ENCODE assay signal across 26 cellular contexts in the genomic region with DNA sequence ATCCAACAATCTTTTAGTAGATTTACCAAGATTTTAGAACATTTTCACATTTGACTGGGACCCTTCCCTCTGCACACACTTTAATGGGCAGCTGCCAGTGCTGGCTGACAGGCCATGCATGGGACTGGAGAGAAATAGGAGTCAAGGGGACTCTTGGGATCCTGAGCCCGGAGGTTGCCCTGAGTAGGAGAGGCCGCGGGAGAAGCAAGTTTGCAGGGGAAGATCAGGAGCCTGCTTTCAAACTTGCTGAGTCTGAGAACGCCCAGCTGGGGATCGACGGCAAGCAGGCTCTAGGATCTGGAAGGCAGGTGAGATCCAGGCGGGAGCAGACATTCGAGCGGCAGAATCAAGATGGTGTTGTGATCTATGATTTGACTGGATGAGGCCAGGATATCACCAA.
DNase-seq lines count a peak whose midpoint lies in the region; TF ChIP-seq lines count a peak whose summit lies in the region.
"Had no signal": no experiment of that assay in that cellular context is flagged by ENCODE, and none has a peak within 500 bp of the region (broad histone marks: within the 10 kb centered on the region; RNA-seq: fewer than 3 reads in every experiment).

No MANE protein-coding gene starts in this region.

- CTCF ChIA-PET in Caco-2 (lab: Charles Lee), result no interaction called here
- CTCF ChIA-PET in MCF 10A (lab: Yijun Ruan, JAX), result no interaction called here

- TF ChIP-seq CTCF in Caco-2 (IDR thresholded peaks at IDR 0.05; ENCODE audit: insufficient read depth in 1 of 2, low read depth in 1 of 2, low read length in 1 of 2, severe bottlenecking in 1 of 2, unreplicated experiment in 1 of 2), result no peak
- no peak for TF ChIP-seq CTCF in esophagus muscularis mucosa (IDR thresholded peaks at IDR 0.05)
- no peak for TF ChIP-seq CTCF in MCF 10A (IDR thresholded peaks at IDR 0.05; ENCODE audit: unreplicated experiment)

- H3K4me1 ChIP-seq in Caco-2 (no peaks in the 10 kb centered on the region), esophagus muscularis mucosa (peaks cover 45 to 85% (median 84%) of the 10 kb centered on the region in 4 donors)
- H3K4me1 ChIP-seq: pancreas had no signal

- H3K4me3 ChIP-seq in Caco-2 (ENCODE audit: low read depth, low read length), result no peak overlapping the region
- no peak overlapping the region for H3K4me3 ChIP-seq in esophagus muscularis mucosa
- H3K4me3 ChIP-seq: pancreas, right atrium auricular region, spleen, suprapubic skin, uterus had no signal

- BruUV-seq in Caco-2 (replicated peaks; lab: Mats Ljungman, UMichigan) (no TSS peak), MCF 10A (replicated peaks; lab: Mats Ljungman, UMichigan) (no TSS peak)

- intact Hi-C loops in Caco-2 (cut with micrococcal nuclease; ENCODE audit: unreplicated experiment), result no loop called here
- intact Hi-C loops in esophagus muscularis mucosa (cut with DNase I), result no loop called here
- intact Hi-C loops in posterior vena cava (cut with DNase I), result no loop called here
- intact Hi-C loops in MCF 10A (cut with micrococcal nuclease), result no loop called here

- H3K27me3 Mint-ChIP-seq in T-helper 2 cell treated with Interferon-gamma antibody and Interleukin-4, amounts not matched to agents 5 μg/mL and 100 μg/mL, for 36 hours (ENCODE audit: low read depth), result no peaks in the 10 kb centered on the region
- no peaks in the 10 kb centered on the region for H3K27me3 Mint-ChIP-seq in Caco-2 (ENCODE audit: insufficient read depth, unreplicated experiment)
- no peaks in the 10 kb centered on the region for H3K27me3 Mint-ChIP-seq in MCF 10A (ENCODE audit: insufficient read depth, unreplicated experiment)
- H3K27me3 Mint-ChIP-seq: central memory CD8-positive, alpha-beta T cell had no signal

- TF ChIP-seq POLR2A in esophagus muscularis mucosa (IDR thresholded peaks at IDR 0.05; ENCODE audit: low read depth), result no peak

- H3K27me3 ChIP-seq in Caco-2 (replicated peaks; ENCODE audit: control insufficient read depth, insufficient read depth, low read length), result no peaks in the 10 kb centered on the region
- no peaks in the 10 kb centered on the region for H3K27me3 ChIP-seq in esophagus muscularis mucosa
- H3K27me3 ChIP-seq: pancreas, right atrium auricular region, spleen, suprapubic skin, uterus had no signal

- H3K9me3 ChIP-seq in Caco-2 (no peaks in the 10 kb centered on the region), esophagus muscularis mucosa (no peaks in the 10 kb centered on the region)
- H3K9me3 ChIP-seq: pancreas, right atrium auricular region, spleen, suprapubic skin, uterus had no signal

- peak overlapping the region; percentile 28 to 78 (median 62) for H3K27ac ChIP-seq in esophagus muscularis mucosa (replicated peaks in 1 of 4)
- H3K27ac ChIP-seq: 22Rv1, pancreas, right atrium auricular region, spleen, suprapubic skin, uterus, VCaP had no signal

- peaks cover 23% of the 10 kb centered on the region for H3K36me3 Mint-ChIP-seq in T-helper 2 cell treated with Interferon-gamma antibody and Interleukin-4, amounts not matched to agents 5 μg/mL and 100 μg/mL, for 36 hours (ENCODE audit: low read depth)
- H3K36me3 Mint-ChIP-seq in Caco-2 (ENCODE audit: insufficient read depth, unreplicated experiment) (no peaks in the 10 kb centered on the region), MCF 10A (ENCODE audit: insufficient read depth, unreplicated experiment) (peaks cover 9% of the 10 kb centered on the region)
- H3K36me3 Mint-ChIP-seq: natural killer cell had no signal

- WGBS in esophagus muscularis mucosa, result 84% methylated on average over 9 of the region's 9 CpGs

- H3K4me1 Mint-ChIP-seq in T-helper 2 cell treated with Interferon-gamma antibody and Interleukin-4, amounts not matched to agents 5 μg/mL and 100 μg/mL, for 36 hours (ENCODE audit: low read depth), result peaks cover 51% of the 10 kb centered on the region
- H3K4me1 Mint-ChIP-seq in Caco-2 (ENCODE audit: low read depth, unreplicated experiment) (no peaks in the 10 kb centered on the region), MCF 10A (ENCODE audit: insufficient read depth, unreplicated experiment) (no peaks in the 10 kb centered on the region)

- H3K4me3 Mint-ChIP-seq in T-helper 2 cell treated with Interferon-gamma antibody and Interleukin-4, amounts not matched to agents 5 μg/mL and 100 μg/mL, for 36 hours, result no peak overlapping the region
- H3K4me3 Mint-ChIP-seq in Caco-2 (ENCODE audit: unreplicated experiment) (no peak overlapping the region), MCF 10A (ENCODE audit: unreplicated experiment) (no peak overlapping the region)
- H3K4me3 Mint-ChIP-seq: central memory CD8-positive, alpha-beta T cell; natural killer cell had no signal

- no peaks in the 10 kb centered on the region for H3K36me3 ChIP-seq in Caco-2 (ENCODE audit: control insufficient read depth, insufficient read depth, low read length)
- no peaks in the 10 kb centered on the region for H3K36me3 ChIP-seq in esophagus muscularis mucosa
- H3K36me3 ChIP-seq: pancreas, right atrium auricular region, suprapubic skin, uterus had no signal

- H3K27ac Mint-ChIP-seq in T-helper 2 cell treated with Interferon-gamma antibody and Interleukin-4, amounts not matched to agents 5 μg/mL and 100 μg/mL, for 36 hours, result peak overlapping the region; percentile 43
- H3K27ac Mint-ChIP-seq in Caco-2 (ENCODE audit: unreplicated experiment), result peak overlapping the region; percentile 50
- no peak overlapping the region for H3K27ac Mint-ChIP-seq in MCF 10A (ENCODE audit: low read depth, unreplicated experiment)
- H3K27ac Mint-ChIP-seq: IgD-negative memory B cell had no signal

- POLR2A ChIA-PET in Caco-2 (lab: Charles Lee), result no interaction called here
- POLR2A ChIA-PET in MCF 10A (lab: Yijun Ruan, JAX), result no interaction called here

- no peak for TF ChIP-seq EP300 in esophagus muscularis mucosa (IDR thresholded peaks at IDR 0.05)

- no peaks in the 10 kb centered on the region for H3K9me3 Mint-ChIP-seq in T-helper 2 cell treated with Interferon-gamma antibody and Interleukin-4, amounts not matched to agents 5 μg/mL and 100 μg/mL, for 36 hours
- no peaks in the 10 kb centered on the region for H3K9me3 Mint-ChIP-seq in Caco-2 (ENCODE audit: unreplicated experiment)
- no peaks in the 10 kb centered on the region for H3K9me3 Mint-ChIP-seq in MCF 10A (ENCODE audit: unreplicated experiment)
- H3K9me3 Mint-ChIP-seq: central memory CD8-positive, alpha-beta T cell; IgD-negative memory B cell; natural killer cell had no signal

- no peak for DNase-seq in T-helper 2 cell treated with Interferon-gamma antibody and Interleukin-4, amounts not matched to agents 5 μg/mL and 100 μg/mL, for 36 hours (ENCODE audit: low spot score)
- DNase-seq in T-helper 2 cell (no peak), Caco-2 (no peak), esophagus muscularis mucosa (ENCODE audit: extremely low spot score) (no peak), posterior vena cava (ENCODE audit: low spot score) (peak; percentile 66), MCF 10A (ENCODE audit: unreplicated experiment) (no peak), A172 (ENCODE audit: low spot score) (no peak), NCI-H1105 (lab: John Stamatoyannopoulos, UW) (no peak)
- DNase-seq: COR-L47; GDM1; natural killer cell; NCI-H1417; NCI-H2029 treated with DMSO at 0.1 percent for 48 hours; NCI-H526; NK-92 treated with Interleukin-12 subunit alpha and Interleukin-12 subunit beta, amount 100 ng/mL, for 24 hours; pancreas; PC-3; spleen; stimulated activated CD4-positive, alpha-beta T cell treated with anti-CD3 and anti-CD28 coated beads, Interleukin-2, amount 100 ng/mL, for 48 hours; uterus had no signal
